In the genomic region with DNA sequence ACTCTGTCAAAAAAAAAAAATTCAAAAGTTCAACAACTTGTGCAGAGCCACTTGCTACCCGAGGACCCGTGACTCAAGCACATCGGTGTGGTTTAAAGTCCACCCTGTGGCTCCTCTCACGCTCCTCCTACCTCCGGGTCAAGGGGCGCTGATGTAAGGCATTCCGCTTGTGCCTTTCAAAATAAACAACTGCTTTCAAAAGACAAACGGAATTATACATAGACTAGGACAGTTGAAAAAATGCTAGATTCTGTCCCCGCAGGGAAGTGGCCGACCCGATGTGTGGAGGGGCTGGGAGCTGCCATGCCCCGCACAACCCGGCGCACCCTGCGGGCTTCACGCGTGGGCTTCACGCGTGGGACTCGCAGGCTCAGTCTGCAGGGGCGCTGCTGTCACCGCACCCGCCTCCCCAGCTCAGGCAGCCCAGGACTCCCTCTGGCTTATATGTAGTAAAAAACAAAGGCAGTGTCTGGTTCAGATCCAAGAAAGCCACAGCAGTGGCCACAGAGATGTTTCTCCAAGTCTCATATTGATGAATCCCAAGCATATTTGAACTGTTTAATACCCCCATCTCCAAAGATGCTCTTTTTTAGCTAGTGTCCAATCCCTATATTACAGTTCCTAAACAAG, we compare ENCODE assay signal across 1 cellular context.
TF ChIP-seq lines count a peak whose summit lies in the region.

No MANE protein-coding gene starts in this region.

TF ChIP-seq in HepG2, 621 proteins besides CTCF, POLR2A, EP300 and RAD21 (continued from another document and continues in another):
- TF ChIP-seq, protein P1, sequence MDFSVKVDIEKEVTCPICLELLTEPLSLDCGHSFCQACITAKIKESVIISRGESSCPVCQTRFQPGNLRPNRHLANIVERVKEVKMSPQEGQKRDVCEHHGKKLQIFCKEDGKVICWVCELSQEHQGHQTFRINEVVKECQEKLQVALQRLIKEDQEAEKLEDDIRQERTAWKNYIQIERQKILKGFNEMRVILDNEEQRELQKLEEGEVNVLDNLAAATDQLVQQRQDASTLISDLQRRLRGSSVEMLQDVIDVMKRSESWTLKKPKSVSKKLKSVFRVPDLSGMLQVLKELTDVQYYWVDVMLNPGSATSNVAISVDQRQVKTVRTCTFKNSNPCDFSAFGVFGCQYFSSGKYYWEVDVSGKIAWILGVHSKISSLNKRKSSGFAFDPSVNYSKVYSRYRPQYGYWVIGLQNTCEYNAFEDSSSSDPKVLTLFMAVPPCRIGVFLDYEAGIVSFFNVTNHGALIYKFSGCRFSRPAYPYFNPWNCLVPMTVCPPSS (IDR thresholded peaks at IDR 0.05), result no peak
- no peak for TF ChIP-seq SIX4 (CRISPR knock-in tag; IDR thresholded peaks at IDR 0.05)
- peak; percentile 62; the same call in 1 of the 2 replicates for TF ChIP-seq ZNF605 (CRISPR knock-in tag; IDR thresholded peaks at IDR 0.05)
- TF ChIP-seq ZFX (CRISPR knock-in tag; IDR thresholded peaks at IDR 0.05; ENCODE audit: low read depth), result no peak
- no peak for TF ChIP-seq ZNF761 (CRISPR knock-in tag; conservative IDR thresholded peaks at IDR 0.05)
- TF ChIP-seq, protein P2, sequence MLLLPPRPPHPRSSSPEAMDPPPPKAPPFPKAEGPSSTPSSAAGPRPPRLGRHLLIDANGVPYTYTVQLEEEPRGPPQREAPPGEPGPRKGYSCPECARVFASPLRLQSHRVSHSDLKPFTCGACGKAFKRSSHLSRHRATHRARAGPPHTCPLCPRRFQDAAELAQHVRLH (CRISPR knock-in tag; IDR thresholded peaks at IDR 0.05; ENCODE audit: borderline replicate concordance, low read depth), result 0 out of 2 replicates have a peak, but pooled peaks have one; percentile 33
- 0 out of 2 replicates have a peak, but pooled peaks have one; percentile 59 for TF ChIP-seq ZNF337 (CRISPR knock-in tag; IDR thresholded peaks at IDR 0.05; ENCODE audit: borderline replicate concordance, low read depth)
- no peak for TF ChIP-seq FLYWCH1 (CRISPR knock-in tag; IDR thresholded peaks at IDR 0.05)
- no peak for TF ChIP-seq RFX1 (IDR thresholded peaks at IDR 0.05)
- no peak for TF ChIP-seq ZNF276 (CRISPR knock-in tag; IDR thresholded peaks at IDR 0.05; ENCODE audit: low read depth)
- no peak for TF ChIP-seq ZNF563 (CRISPR knock-in tag; IDR thresholded peaks at IDR 0.05)
- TF ChIP-seq PAF1 (CRISPR knock-in tag; IDR thresholded peaks at IDR 0.05), result no peak
- TF ChIP-seq ZNF660 (CRISPR knock-in tag; IDR thresholded peaks at IDR 0.05; ENCODE audit: borderline replicate concordance, low read depth), result no peak
- no peak for TF ChIP-seq KLF15 (CRISPR knock-in tag; IDR thresholded peaks at IDR 0.05; ENCODE audit: borderline replicate concordance)
- TF ChIP-seq ZNF33A (CRISPR knock-in tag; IDR thresholded peaks at IDR 0.05; ENCODE audit: borderline replicate concordance), result no peak
- TF ChIP-seq NRL (CRISPR knock-in tag; IDR thresholded peaks at IDR 0.05; ENCODE audit: borderline replicate concordance), result no peak; the same call in 1 of the 2 replicates
- TF ChIP-seq HOXD1 (CRISPR knock-in tag; IDR thresholded peaks at IDR 0.05), result 0 out of 2 replicates have a peak, but pooled peaks have one; percentile 20
- no peak; the same call in 1 of the 2 replicates for TF ChIP-seq ZNF709 (CRISPR knock-in tag; IDR thresholded peaks at IDR 0.05)
- TF ChIP-seq, protein P3, sequence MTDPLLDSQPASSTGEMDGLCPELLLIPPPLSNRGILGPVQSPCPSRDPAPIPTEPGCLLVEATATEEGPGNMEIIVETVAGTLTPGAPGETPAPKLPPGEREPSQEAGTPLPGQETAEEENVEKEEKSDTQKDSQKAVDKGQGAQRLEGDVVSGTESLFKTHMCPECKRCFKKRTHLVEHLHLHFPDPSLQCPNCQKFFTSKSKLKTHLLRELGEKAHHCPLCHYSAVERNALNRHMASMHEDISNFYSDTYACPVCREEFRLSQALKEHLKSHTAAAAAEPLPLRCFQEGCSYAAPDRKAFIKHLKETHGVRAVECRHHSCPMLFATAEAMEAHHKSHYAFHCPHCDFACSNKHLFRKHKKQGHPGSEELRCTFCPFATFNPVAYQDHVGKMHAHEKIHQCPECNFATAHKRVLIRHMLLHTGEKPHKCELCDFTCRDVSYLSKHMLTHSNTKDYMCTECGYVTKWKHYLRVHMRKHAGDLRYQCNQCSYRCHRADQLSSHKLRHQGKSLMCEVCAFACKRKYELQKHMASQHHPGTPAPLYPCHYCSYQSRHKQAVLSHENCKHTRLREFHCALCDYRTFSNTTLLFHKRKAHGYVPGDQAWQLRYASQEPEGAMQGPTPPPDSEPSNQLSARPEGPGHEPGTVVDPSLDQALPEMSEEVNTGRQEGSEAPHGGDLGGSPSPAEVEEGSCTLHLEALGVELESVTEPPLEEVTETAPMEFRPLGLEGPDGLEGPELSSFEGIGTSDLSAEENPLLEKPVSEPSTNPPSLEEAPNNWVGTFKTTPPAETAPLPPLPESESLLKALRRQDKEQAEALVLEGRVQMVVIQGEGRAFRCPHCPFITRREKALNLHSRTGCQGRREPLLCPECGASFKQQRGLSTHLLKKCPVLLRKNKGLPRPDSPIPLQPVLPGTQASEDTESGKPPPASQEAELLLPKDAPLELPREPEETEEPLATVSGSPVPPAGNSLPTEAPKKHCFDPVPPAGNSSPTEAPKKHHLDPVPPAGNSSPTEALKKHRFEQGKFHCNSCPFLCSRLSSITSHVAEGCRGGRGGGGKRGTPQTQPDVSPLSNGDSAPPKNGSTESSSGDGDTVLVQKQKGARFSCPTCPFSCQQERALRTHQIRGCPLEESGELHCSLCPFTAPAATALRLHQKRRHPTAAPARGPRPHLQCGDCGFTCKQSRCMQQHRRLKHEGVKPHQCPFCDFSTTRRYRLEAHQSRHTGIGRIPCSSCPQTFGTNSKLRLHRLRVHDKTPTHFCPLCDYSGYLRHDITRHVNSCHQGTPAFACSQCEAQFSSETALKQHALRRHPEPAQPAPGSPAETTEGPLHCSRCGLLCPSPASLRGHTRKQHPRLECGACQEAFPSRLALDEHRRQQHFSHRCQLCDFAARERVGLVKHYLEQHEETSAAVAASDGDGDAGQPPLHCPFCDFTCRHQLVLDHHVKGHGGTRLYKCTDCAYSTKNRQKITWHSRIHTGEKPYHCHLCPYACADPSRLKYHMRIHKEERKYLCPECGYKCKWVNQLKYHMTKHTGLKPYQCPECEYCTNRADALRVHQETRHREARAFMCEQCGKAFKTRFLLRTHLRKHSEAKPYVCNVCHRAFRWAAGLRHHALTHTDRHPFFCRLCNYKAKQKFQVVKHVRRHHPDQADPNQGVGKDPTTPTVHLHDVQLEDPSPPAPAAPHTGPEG (CRISPR knock-in tag; IDR thresholded peaks at IDR 0.05), result no peak
- no peak for TF ChIP-seq PCBP2 (optimal IDR thresholded peaks at IDR 0.05; ENCODE audit: low read depth, low read length, poor library complexity, severe bottlenecking)
- TF ChIP-seq, protein P4, sequence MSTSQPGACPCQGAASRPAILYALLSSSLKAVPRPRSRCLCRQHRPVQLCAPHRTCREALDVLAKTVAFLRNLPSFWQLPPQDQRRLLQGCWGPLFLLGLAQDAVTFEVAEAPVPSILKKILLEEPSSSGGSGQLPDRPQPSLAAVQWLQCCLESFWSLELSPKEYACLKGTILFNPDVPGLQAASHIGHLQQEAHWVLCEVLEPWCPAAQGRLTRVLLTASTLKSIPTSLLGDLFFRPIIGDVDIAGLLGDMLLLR (CRISPR knock-in tag; IDR thresholded peaks at IDR 0.05), result no peak
- TF ChIP-seq ZBTB20 (CRISPR knock-in tag; IDR thresholded peaks at IDR 0.05; ENCODE audit: borderline replicate concordance, low read depth), result no peak
- TF ChIP-seq ETV6 (CRISPR knock-in tag; conservative IDR thresholded peaks at IDR 0.05), result no peak
- TF ChIP-seq TAF15 (IDR thresholded peaks at IDR 0.05; ENCODE audit: low read depth, low read length, poor library complexity, severe bottlenecking), result no peak
- TF ChIP-seq SNAPC2 (CRISPR knock-in tag; IDR thresholded peaks at IDR 0.05), result peak; percentile 53; the same call in 1 of the 2 replicates
- TF ChIP-seq, protein P5, sequence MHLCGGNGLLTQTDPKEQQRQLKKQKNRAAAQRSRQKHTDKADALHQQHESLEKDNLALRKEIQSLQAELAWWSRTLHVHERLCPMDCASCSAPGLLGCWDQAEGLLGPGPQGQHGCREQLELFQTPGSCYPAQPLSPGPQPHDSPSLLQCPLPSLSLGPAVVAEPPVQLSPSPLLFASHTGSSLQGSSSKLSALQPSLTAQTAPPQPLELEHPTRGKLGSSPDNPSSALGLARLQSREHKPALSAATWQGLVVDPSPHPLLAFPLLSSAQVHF (CRISPR knock-in tag; IDR thresholded peaks at IDR 0.05), result no peak
- 0 out of 2 replicates have a peak, but pooled peaks have one; percentile 51 for TF ChIP-seq GTF3A (CRISPR knock-in tag; conservative IDR thresholded peaks at IDR 0.05)
- TF ChIP-seq ZNF674 (CRISPR knock-in tag; IDR thresholded peaks at IDR 0.05; ENCODE audit: low read depth), result no peak
- no peak for TF ChIP-seq ZNF720 (CRISPR knock-in tag; IDR thresholded peaks at IDR 0.05)
- peak; percentile 76 for TF ChIP-seq ZNF430 (CRISPR knock-in tag; IDR thresholded peaks at IDR 0.05)
- no peak for TF ChIP-seq ZNF552 (CRISPR knock-in tag; IDR thresholded peaks at IDR 0.05; ENCODE audit: borderline replicate concordance)
- peak; percentile 80 for TF ChIP-seq GABPB1 (CRISPR knock-in tag; IDR thresholded peaks at IDR 0.05)
- peak; percentile 48; the same call in 1 of the 2 replicates for TF ChIP-seq NR2F2 (IDR thresholded peaks at IDR 0.05; ENCODE audit: borderline replicate concordance, low read depth)
- peak; percentile 68 for TF ChIP-seq ZNF501 (CRISPR knock-in tag; IDR thresholded peaks at IDR 0.05)
- 0 out of 2 replicates have a peak, but pooled peaks have one; percentile 57 for TF ChIP-seq PAX8 (CRISPR knock-in tag; IDR thresholded peaks at IDR 0.05; ENCODE audit: borderline replicate concordance)
- TF ChIP-seq FOXP1 (IDR thresholded peaks at IDR 0.05), result no peak
- peak; percentile 67 for TF ChIP-seq FOXP1 (CRISPR knock-in tag; IDR thresholded peaks at IDR 0.05)
- no peak for TF ChIP-seq DNMT1 (CRISPR knock-in tag; IDR thresholded peaks at IDR 0.05)
- no peak for TF ChIP-seq RNF219 (CRISPR knock-in tag; IDR thresholded peaks at IDR 0.05)
- TF ChIP-seq STAG1 (CRISPR knock-in tag; IDR thresholded peaks at IDR 0.05), result no peak
- TF ChIP-seq AGO1 (IDR thresholded peaks at IDR 0.05; ENCODE audit: low read depth, low read length, poor library complexity, severe bottlenecking), result no peak
- TF ChIP-seq PRDM10 (CRISPR knock-in tag; IDR thresholded peaks at IDR 0.05; ENCODE audit: low read depth), result peak; percentile 20; the same call in 1 of the 2 replicates
- no peak for TF ChIP-seq ZNF143 (CRISPR knock-in tag; IDR thresholded peaks at IDR 0.05)
- no peak for TF ChIP-seq ZNF850 (CRISPR knock-in tag; conservative IDR thresholded peaks at IDR 0.05)
- no peak for TF ChIP-seq ONECUT2 (CRISPR knock-in tag; IDR thresholded peaks at IDR 0.05)
- TF ChIP-seq, protein P6, sequence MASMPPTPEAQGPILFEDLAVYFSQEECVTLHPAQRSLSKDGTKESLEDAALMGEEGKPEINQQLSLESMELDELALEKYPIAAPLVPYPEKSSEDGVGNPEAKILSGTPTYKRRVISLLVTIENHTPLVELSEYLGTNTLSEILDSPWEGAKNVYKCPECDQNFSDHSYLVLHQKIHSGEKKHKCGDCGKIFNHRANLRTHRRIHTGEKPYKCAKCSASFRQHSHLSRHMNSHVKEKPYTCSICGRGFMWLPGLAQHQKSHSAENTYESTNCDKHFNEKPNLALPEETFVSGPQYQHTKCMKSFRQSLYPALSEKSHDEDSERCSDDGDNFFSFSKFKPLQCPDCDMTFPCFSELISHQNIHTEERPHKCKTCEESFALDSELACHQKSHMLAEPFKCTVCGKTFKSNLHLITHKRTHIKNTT (CRISPR knock-in tag; IDR thresholded peaks at IDR 0.05), result no peak
